Comparison of ENCODE assay signal across 1 cellular context in the genomic region with DNA sequence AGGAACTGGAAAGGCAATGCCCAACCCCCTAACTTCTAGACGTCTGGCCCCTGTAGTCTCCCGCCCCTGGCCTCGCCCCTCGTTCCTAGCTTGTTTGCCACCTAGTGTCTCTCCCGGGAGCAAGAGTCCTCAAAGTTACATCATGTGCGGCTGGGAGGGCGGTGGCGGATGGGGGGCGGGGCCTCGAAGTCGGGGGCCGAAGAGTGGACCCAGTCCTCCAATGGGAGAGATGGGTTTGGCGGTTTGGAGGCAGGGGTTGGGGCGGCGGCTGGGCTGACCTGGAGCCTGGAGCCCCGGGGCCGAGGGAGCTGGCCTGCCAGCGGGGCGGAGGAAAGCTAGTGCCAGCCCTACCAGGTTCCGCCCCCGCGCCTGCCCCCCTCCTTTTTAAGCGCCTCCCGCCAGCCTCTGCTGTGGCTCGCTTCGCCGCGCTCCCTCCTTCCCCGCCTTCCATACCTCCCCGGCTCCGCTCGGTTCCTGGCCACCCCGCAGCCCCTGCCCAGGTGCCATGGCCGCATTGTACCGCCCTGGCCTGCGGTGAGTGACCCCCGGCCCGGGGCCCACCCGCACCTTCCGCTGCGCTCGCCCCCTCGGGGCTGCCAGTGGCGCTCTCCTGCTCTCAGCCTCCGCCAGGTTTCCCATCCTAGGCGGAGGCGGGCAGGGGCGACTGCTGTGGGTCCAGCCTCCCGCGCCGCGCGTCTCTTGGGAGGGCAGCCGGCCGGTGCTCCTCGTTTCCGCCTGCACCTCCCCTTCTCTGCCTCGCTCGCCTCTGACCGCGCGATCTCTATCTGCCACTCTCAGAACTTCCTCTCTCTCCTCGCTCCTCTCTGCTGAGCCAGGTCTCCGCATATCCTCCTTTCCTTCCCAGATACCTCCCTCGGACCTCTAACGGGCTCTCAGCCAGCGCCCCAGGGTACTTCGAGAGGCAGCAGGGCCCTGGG.
A peak's percentile ranks its signal among the peaks of the same experiment; 100 is the strongest.
TF ChIP-seq lines count a peak whose summit lies in the region.

A gene (plus strand): TSS at position 411 of the 938 bp plus-strand sequence. CDS start 95 bp downstream, at position 506.

TF ChIP-seq in HEK293, 187 proteins besides CTCF, POLR2A, EP300 and RAD21 (continued from another document and continues in another):
- TF ChIP-seq, protein P1, sequence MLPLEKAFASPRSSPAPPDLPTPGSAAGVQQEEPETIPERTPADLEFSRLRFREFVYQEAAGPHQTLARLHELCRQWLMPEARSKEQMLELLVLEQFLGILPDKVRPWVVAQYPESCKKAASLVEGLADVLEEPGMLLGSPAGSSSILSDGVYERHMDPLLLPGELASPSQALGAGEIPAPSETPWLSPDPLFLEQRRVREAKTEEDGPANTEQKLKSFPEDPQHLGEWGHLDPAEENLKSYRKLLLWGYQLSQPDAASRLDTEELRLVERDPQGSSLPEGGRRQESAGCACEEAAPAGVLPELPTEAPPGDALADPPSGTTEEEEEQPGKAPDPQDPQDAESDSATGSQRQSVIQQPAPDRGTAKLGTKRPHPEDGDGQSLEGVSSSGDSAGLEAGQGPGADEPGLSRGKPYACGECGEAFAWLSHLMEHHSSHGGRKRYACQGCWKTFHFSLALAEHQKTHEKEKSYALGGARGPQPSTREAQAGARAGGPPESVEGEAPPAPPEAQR (tag by site-specific recombination; IDR thresholded peaks at IDR 0.05): no peak
- TF ChIP-seq ZNF10 (tag by site-specific recombination; IDR thresholded peaks at IDR 0.05) (0 out of 2 replicates have a peak, but pooled peaks have one; percentile 8), SALL2 (tag by site-specific recombination; IDR thresholded peaks at IDR 0.05; ENCODE audit: borderline replicate concordance) (no peak), ZNF776 (tag by site-specific recombination; IDR thresholded peaks at IDR 0.05; ENCODE audit: borderline replicate concordance) (no peak), ZNF211 (tag by site-specific recombination; IDR thresholded peaks at IDR 0.05; ENCODE audit: low read depth) (no peak), KLF10 (tag by site-specific recombination; IDR thresholded peaks at IDR 0.05) (peak; percentile 86), ZNF664 (tag by site-specific recombination; IDR thresholded peaks at IDR 0.05) (no peak), ZNF274 (IDR thresholded peaks at IDR 0.05; ENCODE audit: low read length) (no peak), ZNF274 (tag by site-specific recombination; IDR thresholded peaks at IDR 0.05; ENCODE audit: borderline replicate concordance) (no peak), GLIS2 (tag by site-specific recombination; IDR thresholded peaks at IDR 0.05) (peak; percentile 93), ZNF24 (tag by site-specific recombination; IDR thresholded peaks at IDR 0.05) (no peak), ZFP69B (tag by site-specific recombination; IDR thresholded peaks at IDR 0.05) (peak; percentile 87), ZNF133 (tag by site-specific recombination; IDR thresholded peaks at IDR 0.05) (no peak), WT1 (tag by site-specific recombination; IDR thresholded peaks at IDR 0.05) (no peak; the same call in 1 of the 2 replicates), ZNF248 (tag by site-specific recombination; IDR thresholded peaks at IDR 0.05) (no peak), ZNF140 (tag by site-specific recombination; IDR thresholded peaks at IDR 0.05) (no peak), YY1 (tag by site-specific recombination; IDR thresholded peaks at IDR 0.05) (peak; percentile 50; the same call in 1 of the 2 replicates), ZNF791 (tag by site-specific recombination; IDR thresholded peaks at IDR 0.05) (no peak), ZNF138 (tag by site-specific recombination; IDR thresholded peaks at IDR 0.05; ENCODE audit: borderline replicate concordance) (no peak), ZNF112 (tag by site-specific recombination; IDR thresholded peaks at IDR 0.05) (no peak), ZNF544 (tag by site-specific recombination; IDR thresholded peaks at IDR 0.05) (no peak), MEIS1 (CRISPR knock-in tag; IDR thresholded peaks at IDR 0.05; ENCODE audit: borderline replicate concordance) (no peak), ZNF629 (tag by site-specific recombination; IDR thresholded peaks at IDR 0.05) (0 out of 2 replicates have a peak, but pooled peaks have one; percentile 34), KLF8 (tag by site-specific recombination; IDR thresholded peaks at IDR 0.05) (peak; percentile 79; the same call in 1 of the 2 replicates), ZNF341 (tag by site-specific recombination; IDR thresholded peaks at IDR 0.05; ENCODE audit: low read depth) (peak; percentile 79), ZNF175 (tag by site-specific recombination; IDR thresholded peaks at IDR 0.05) (no peak), MZF1 (tag by site-specific recombination; IDR thresholded peaks at IDR 0.05; ENCODE audit: borderline replicate concordance) (no peak), ZNF132 (tag by site-specific recombination; IDR thresholded peaks at IDR 0.05; ENCODE audit: borderline replicate concordance) (no peak)
- TF ChIP-seq, protein P2, sequence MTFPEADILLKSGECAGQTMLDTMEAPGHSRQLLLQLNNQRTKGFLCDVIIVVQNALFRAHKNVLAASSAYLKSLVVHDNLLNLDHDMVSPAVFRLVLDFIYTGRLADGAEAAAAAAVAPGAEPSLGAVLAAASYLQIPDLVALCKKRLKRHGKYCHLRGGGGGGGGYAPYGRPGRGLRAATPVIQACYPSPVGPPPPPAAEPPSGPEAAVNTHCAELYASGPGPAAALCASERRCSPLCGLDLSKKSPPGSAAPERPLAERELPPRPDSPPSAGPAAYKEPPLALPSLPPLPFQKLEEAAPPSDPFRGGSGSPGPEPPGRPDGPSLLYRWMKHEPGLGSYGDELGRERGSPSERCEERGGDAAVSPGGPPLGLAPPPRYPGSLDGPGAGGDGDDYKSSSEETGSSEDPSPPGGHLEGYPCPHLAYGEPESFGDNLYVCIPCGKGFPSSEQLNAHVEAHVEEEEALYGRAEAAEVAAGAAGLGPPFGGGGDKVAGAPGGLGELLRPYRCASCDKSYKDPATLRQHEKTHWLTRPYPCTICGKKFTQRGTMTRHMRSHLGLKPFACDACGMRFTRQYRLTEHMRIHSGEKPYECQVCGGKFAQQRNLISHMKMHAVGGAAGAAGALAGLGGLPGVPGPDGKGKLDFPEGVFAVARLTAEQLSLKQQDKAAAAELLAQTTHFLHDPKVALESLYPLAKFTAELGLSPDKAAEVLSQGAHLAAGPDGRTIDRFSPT (tag by site-specific recombination; IDR thresholded peaks at IDR 0.05): no peak
- TF ChIP-seq, protein P3, sequence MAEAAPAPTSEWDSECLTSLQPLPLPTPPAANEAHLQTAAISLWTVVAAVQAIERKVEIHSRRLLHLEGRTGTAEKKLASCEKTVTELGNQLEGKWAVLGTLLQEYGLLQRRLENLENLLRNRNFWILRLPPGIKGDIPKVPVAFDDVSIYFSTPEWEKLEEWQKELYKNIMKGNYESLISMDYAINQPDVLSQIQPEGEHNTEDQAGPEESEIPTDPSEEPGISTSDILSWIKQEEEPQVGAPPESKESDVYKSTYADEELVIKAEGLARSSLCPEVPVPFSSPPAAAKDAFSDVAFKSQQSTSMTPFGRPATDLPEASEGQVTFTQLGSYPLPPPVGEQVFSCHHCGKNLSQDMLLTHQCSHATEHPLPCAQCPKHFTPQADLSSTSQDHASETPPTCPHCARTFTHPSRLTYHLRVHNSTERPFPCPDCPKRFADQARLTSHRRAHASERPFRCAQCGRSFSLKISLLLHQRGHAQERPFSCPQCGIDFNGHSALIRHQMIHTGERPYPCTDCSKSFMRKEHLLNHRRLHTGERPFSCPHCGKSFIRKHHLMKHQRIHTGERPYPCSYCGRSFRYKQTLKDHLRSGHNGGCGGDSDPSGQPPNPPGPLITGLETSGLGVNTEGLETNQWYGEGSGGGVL (tag by site-specific recombination; IDR thresholded peaks at IDR 0.05): peak; percentile 79
- TF ChIP-seq, protein P4, sequence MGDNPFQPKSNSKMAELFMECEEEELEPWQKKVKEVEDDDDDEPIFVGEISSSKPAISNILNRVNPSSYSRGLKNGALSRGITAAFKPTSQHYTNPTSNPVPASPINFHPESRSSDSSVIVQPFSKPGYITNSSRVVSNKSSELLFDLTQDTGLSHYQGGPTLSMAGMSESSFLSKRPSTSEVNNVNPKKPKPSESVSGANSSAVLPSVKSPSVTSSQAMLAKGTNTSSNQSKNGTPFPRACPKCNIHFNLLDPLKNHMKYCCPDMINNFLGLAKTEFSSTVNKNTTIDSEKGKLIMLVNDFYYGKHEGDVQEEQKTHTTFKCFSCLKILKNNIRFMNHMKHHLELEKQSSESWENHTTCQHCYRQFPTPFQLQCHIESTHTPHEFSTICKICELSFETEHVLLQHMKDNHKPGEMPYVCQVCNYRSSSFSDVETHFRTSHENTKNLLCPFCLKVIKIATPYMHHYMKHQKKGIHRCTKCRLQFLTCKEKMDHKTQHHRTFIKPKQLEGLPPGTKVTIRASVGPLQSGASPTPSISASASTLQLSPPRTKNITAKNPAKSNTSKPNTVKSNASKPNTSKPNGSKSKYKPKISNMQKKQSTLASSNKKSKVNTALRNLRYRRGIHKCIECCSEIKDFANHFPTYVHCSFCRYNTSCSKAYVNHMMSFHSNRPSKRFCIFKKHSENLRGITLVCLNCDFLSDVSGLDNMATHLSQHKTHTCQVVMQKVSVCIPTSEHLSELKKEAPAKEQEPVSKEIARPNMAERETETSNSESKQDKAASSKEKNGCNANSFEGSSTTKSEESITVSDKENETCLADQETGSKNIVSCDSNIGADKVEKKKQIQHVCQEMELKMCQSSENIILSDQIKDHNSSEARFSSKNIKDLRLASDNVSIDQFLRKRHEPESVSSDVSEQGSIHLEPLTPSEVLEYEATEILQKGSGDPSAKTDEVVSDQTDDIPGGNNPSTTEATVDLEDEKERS (tag by site-specific recombination; IDR thresholded peaks at IDR 0.05): no peak
- TF ChIP-seq, protein P5, sequence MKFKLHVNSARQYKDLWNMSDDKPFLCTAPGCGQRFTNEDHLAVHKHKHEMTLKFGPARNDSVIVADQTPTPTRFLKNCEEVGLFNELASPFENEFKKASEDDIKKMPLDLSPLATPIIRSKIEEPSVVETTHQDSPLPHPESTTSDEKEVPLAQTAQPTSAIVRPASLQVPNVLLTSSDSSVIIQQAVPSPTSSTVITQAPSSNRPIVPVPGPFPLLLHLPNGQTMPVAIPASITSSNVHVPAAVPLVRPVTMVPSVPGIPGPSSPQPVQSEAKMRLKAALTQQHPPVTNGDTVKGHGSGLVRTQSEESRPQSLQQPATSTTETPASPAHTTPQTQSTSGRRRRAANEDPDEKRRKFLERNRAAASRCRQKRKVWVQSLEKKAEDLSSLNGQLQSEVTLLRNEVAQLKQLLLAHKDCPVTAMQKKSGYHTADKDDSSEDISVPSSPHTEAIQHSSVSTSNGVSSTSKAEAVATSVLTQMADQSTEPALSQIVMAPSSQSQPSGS (tag by site-specific recombination; IDR thresholded peaks at IDR 0.05; ENCODE audit: low read depth): no peak
- TF ChIP-seq, protein P6, sequence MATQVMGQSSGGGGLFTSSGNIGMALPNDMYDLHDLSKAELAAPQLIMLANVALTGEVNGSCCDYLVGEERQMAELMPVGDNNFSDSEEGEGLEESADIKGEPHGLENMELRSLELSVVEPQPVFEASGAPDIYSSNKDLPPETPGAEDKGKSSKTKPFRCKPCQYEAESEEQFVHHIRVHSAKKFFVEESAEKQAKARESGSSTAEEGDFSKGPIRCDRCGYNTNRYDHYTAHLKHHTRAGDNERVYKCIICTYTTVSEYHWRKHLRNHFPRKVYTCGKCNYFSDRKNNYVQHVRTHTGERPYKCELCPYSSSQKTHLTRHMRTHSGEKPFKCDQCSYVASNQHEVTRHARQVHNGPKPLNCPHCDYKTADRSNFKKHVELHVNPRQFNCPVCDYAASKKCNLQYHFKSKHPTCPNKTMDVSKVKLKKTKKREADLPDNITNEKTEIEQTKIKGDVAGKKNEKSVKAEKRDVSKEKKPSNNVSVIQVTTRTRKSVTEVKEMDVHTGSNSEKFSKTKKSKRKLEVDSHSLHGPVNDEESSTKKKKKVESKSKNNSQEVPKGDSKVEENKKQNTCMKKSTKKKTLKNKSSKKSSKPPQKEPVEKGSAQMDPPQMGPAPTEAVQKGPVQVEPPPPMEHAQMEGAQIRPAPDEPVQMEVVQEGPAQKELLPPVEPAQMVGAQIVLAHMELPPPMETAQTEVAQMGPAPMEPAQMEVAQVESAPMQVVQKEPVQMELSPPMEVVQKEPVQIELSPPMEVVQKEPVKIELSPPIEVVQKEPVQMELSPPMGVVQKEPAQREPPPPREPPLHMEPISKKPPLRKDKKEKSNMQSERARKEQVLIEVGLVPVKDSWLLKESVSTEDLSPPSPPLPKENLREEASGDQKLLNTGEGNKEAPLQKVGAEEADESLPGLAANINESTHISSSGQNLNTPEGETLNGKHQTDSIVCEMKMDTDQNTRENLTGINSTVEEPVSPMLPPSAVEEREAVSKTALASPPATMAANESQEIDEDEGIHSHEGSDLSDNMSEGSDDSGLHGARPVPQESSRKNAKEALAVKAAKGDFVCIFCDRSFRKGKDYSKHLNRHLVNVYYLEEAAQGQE (tag by site-specific recombination; IDR thresholded peaks at IDR 0.05): peak; percentile 41; the same call in 1 of the 2 replicates
- TF ChIP-seq, protein P7, sequence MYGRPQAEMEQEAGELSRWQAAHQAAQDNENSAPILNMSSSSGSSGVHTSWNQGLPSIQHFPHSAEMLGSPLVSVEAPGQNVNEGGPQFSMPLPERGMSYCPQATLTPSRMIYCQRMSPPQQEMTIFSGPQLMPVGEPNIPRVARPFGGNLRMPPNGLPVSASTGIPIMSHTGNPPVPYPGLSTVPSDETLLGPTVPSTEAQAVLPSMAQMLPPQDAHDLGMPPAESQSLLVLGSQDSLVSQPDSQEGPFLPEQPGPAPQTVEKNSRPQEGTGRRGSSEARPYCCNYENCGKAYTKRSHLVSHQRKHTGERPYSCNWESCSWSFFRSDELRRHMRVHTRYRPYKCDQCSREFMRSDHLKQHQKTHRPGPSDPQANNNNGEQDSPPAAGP (tag by site-specific recombination; IDR thresholded peaks at IDR 0.05): peak; percentile 69; the same call in 1 of the 2 replicates
- TF ChIP-seq, protein P8, sequence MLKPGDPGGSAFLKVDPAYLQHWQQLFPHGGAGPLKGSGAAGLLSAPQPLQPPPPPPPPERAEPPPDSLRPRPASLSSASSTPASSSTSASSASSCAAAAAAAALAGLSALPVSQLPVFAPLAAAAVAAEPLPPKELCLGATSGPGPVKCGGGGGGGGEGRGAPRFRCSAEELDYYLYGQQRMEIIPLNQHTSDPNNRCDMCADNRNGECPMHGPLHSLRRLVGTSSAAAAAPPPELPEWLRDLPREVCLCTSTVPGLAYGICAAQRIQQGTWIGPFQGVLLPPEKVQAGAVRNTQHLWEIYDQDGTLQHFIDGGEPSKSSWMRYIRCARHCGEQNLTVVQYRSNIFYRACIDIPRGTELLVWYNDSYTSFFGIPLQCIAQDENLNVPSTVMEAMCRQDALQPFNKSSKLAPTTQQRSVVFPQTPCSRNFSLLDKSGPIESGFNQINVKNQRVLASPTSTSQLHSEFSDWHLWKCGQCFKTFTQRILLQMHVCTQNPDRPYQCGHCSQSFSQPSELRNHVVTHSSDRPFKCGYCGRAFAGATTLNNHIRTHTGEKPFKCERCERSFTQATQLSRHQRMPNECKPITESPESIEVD (tag by site-specific recombination; IDR thresholded peaks at IDR 0.05): no peak
- TF ChIP-seq, protein P9, sequence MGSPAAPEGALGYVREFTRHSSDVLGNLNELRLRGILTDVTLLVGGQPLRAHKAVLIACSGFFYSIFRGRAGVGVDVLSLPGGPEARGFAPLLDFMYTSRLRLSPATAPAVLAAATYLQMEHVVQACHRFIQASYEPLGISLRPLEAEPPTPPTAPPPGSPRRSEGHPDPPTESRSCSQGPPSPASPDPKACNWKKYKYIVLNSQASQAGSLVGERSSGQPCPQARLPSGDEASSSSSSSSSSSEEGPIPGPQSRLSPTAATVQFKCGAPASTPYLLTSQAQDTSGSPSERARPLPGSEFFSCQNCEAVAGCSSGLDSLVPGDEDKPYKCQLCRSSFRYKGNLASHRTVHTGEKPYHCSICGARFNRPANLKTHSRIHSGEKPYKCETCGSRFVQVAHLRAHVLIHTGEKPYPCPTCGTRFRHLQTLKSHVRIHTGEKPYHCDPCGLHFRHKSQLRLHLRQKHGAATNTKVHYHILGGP (tag by site-specific recombination; IDR thresholded peaks at IDR 0.05): no peak
